9 cellular contexts compared by ENCODE assay signal in genomic region chr6:16762265-16762546, GRCh38. TPM values are rescaled to one million over a fixed set of nuclear protein-coding genes. Genes with fewer than 3 reads are reported as not detected.
DNase-seq lines count a peak whose midpoint lies in the region; ATAC-seq, FAIRE-seq and TF ChIP-seq lines count a peak whose summit lies in the region.
"Had no signal": no experiment of that assay in that cellular context is flagged by ENCODE, and none has a peak within 500 bp of the region (broad histone marks: within the 10 kb centered on the region; RNA-seq: fewer than 3 reads in every experiment).

No MANE protein-coding gene starts in this region.

- H3K27ac ChIP-seq in RWPE1 (peak overlapping the region; percentile 93), esophagus squamous epithelium (peak overlapping the region; percentile 97 to 100 (median 99)), psoas muscle (peak overlapping the region; percentile 99)

- H3K4me3 ChIP-seq in esophagus squamous epithelium (peak overlapping the region; percentile 79 to 100 (median 98)), psoas muscle (peak overlapping the region; percentile 94)

- WGBS in esophagus squamous epithelium, 2 donors, result 0% methylated on average over 11 of the region's 21 CpGs; no CpG with 5 or more reads in 1 of the 2 donors
- 0 to 1% (median 0%) methylated on average over 19 to 21 of the region's 21 CpGs for WGBS in psoas muscle, 3 donors

- H3K27ac Mint-ChIP-seq in HFFc6, result peak overlapping the region; percentile 87

- no peak for TF ChIP-seq POLR2A in esophagus squamous epithelium (IDR thresholded peaks at IDR 0.05)

- H3K36me3 ChIP-seq in esophagus squamous epithelium (peaks cover 0 to 3% (median 0%) of the 10 kb centered on the region in 3 donors), psoas muscle (ENCODE audit: insufficient read depth in 1 of 2, low read depth in 1 of 2) (no peaks in the 10 kb centered on the region)

- H3K27me3 ChIP-seq in esophagus squamous epithelium (no peaks in the 10 kb centered on the region), psoas muscle (ENCODE audit: insufficient read depth in 3 of 3, low read length in 2 of 3) (no peaks in the 10 kb centered on the region)

- H3K27me3 Mint-ChIP-seq in HFFc6 (ENCODE audit: insufficient read depth), result peaks cover 4% of the 10 kb centered on the region; the same call in 1 of the 2 replicates

- peaks cover 12% of the 10 kb centered on the region; the same call in 1 of the 2 replicates for H3K36me3 Mint-ChIP-seq in HFFc6 (ENCODE audit: low read depth)

- peak; percentile 79 for DNase-seq in DMS 273 (lab: John Stamatoyannopoulos, UW; ENCODE audit: unreplicated experiment)
- no peak for DNase-seq in DMS 273 treated with DMSO at 0.1 percent for 48 hours (lab: John Stamatoyannopoulos, UW)
- peak; percentile 41 for DNase-seq in HFFc6
- DNase-seq in RWPE1 (ENCODE audit: low spot score), result no peak
- no peak for DNase-seq in esophagus squamous epithelium (lab: John Stamatoyannopoulos, UW)
- DNase-seq in psoas muscle, result no peak
- no peak for DNase-seq in urothelium cell line (ENCODE audit: low spot score)
- no peak for DNase-seq in stimulated activated CD4-positive, alpha-beta T cell treated with anti-CD3 and anti-CD28 coated beads, Interleukin-1b, Interleukin-23, amount 100 ng/mL, for 48 hours

- H3K4me3 Mint-ChIP-seq in HFFc6, result peak overlapping the region; percentile 96

- TF ChIP-seq CTCF in HFFc6 (IDR thresholded peaks at IDR 0.05), result no peak
- no peak for TF ChIP-seq CTCF in RWPE1 (conservative IDR thresholded peaks at IDR 0.05; ENCODE audit: low read depth)
- no peak for TF ChIP-seq CTCF in esophagus squamous epithelium (IDR thresholded peaks at IDR 0.05)
- TF ChIP-seq CTCF in psoas muscle (IDR thresholded peaks at IDR 0.05), result no peak

- POLR2A ChIA-PET in RWPE1 (lab: Yijun Ruan, JAX; ENCODE audit: low non-redundant PET), result interaction anchor here (0.9 kb wide), 1 partner anchor 38 kb away, joined by 3 read pairs; no protein-coding TSS in a partner anchor

- peaks cover 70% of the 10 kb centered on the region for H3K4me1 Mint-ChIP-seq in HFFc6 (ENCODE audit: low read depth)

- H3K4me1 ChIP-seq in esophagus squamous epithelium (peaks cover 4 to 66% (median 18%) of the 10 kb centered on the region in 3 donors), psoas muscle (peaks cover 40% of the 10 kb centered on the region)

- FAIRE-seq in urothelium cell line (lab: Jason Lieb, UNC), result no peak
- FAIRE-seq: A204.1 had no signal

- H3K9me3 ChIP-seq in esophagus squamous epithelium, result no peaks in the 10 kb centered on the region
- no peaks in the 10 kb centered on the region for H3K9me3 ChIP-seq in psoas muscle

- CTCF ChIA-PET in RWPE1 (lab: Yijun Ruan, JAX), result interaction anchor here (0.7 to 3.2 kb wide), 11 partner anchors 22 to 430 kb away, joined by 3 to 28 read pairs (median 3); no protein-coding TSS in a partner anchor

- no peaks in the 10 kb centered on the region for H3K9me3 Mint-ChIP-seq in HFFc6

- intact Hi-C loops in esophagus squamous epithelium (cut with DNase I) (loop anchor here (10.0 kb wide), 1 partner anchor 247 kb away; no protein-coding TSS in a partner anchor), psoas muscle (cut with DNase I) (loop anchor here (5.0 to 10.0 kb wide), 4 partner anchors 80 to 430 kb away; no protein-coding TSS in a partner anchor)

- ATAC-seq in psoas muscle, result no peak

RNA-seq across cellular contexts. Expression of gene ATXN1, which starts 0.9 kb away (rescaled TPM):
- 10 to 100 TPM; 28.2 to 41.5 (median 30.5) TPM for total RNA-seq in HFFc6 (2021; fragmentation: NEBNext Ultra II Directional; extraction: Animal tissue kit (Norgen Biotek cat#: 25700))
- total RNA-seq in esophagus squamous epithelium (10 to 100 TPM; 17.5 to 50.5 (median 28.5) TPM), psoas muscle (10 to 100 TPM; 21.6 to 50.9 (median 38.1) TPM)
- polyA plus RNA-seq in psoas muscle, result 1 to 10 TPM; 1.3 to 9.9 (median 5.1) TPM

Comparison
In these comparisons a context has a peak if more than half of its experiments do, and no peak if none do; other contexts are left out.
1. DNase-seq: peak in DMS 273 (single experiment) and HFFc6 (single experiment); none in DMS 273 treated with DMSO at 0.1 percent for 48 hours (single experiment), RWPE1 (single experiment), esophagus squamous epithelium (single experiment), psoas muscle (0 of 2), urothelium cell line (single experiment) and stimulated activated CD4-positive, alpha-beta T cell treated with anti-CD3 and anti-CD28 coated beads, Interleukin-1b, Interleukin-23, amount 100 ng/mL, for 48 hours (single experiment).
2. Peak in every context shown above with its lines, with median percentiles within 50 percentile points of each other: H3K27ac ChIP-seq.